Comparison of ENCODE assay signal across 19 cellular contexts in the genomic region with DNA sequence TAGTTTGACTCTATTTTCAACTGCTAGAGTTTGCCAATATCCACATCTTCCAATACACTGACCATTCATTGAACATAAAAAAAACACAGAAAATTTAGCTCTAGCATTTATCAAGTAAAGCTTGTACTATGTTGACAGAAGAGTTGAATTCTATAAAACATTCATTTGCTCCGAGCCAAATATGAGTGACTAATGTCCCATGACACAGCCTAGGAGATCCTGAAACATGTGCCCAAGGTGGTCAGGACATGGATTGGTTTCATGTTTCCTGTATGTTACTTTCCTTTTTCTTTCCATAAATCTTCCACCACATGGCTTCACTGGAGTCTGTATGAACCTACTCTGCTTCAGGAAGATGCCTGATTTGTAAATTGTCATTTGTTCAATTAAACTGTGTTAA.
A peak's percentile ranks its signal among the peaks of the same experiment; 100 is the strongest.
DNase-seq lines count a peak whose midpoint lies in the region; ATAC-seq and TF ChIP-seq lines count a peak whose summit lies in the region.
"Had no signal": no experiment of that assay in that cellular context is flagged by ENCODE, and none has a peak within 500 bp of the region (broad histone marks: within the 10 kb centered on the region; RNA-seq: fewer than 3 reads in every experiment).

No MANE protein-coding gene starts in this region.

- H3K23ac ChIP-seq in H9 (ENCODE audit: insufficient read length, low read depth, low read length), result no peak overlapping the region

- H2BK20ac ChIP-seq in H9 (ENCODE audit: low read depth, low read length, poor library complexity, severe bottlenecking), result no peak overlapping the region

- H3K79me2 ChIP-seq in H9 (ENCODE audit: insufficient read depth, low read length) (no peaks in the 10 kb centered on the region), mammary epithelial cell (ENCODE audit: insufficient read depth, low read length) (no peaks in the 10 kb centered on the region)

- no CpG with 5 or more reads among the region's 1 CpG for WGBS in H9 (ENCODE audit: extremely low coverage, insufficient read length, low lambda C conversion rate)
- 87% methylated on average over 1 of the region's 1 CpG for WGBS in HUES64
- 78% methylated on average over 1 of the region's 1 CpG for WGBS in mammary epithelial cell (ENCODE audit: low coverage, missing lambda C conversion rate)
- 70 to 72% methylated on average over 1 of the region's 1 CpG for WGBS in heart right ventricle, 2 donors

- H2BK15ac ChIP-seq in H9 (ENCODE audit: low read depth, low read length), result no peak overlapping the region

- H2BK120ac ChIP-seq in H9 (ENCODE audit: low read depth, low read length, poor library complexity, severe bottlenecking), result no peak overlapping the region

- no peaks in the 10 kb centered on the region for H3K27me3 ChIP-seq in H9 (ENCODE audit: insufficient read depth, low read length)
- no peaks in the 10 kb centered on the region for H3K27me3 ChIP-seq in HUES64 (ENCODE audit: insufficient read depth, low read length)
- no peaks in the 10 kb centered on the region for H3K27me3 ChIP-seq in mammary epithelial cell (ENCODE audit: insufficient read depth, low read length)
- no peaks in the 10 kb centered on the region for H3K27me3 ChIP-seq in heart right ventricle

- intact Hi-C loops in mammary epithelial cell (cut with micrococcal nuclease), result no loop called here
- intact Hi-C loops in heart right ventricle (cut with DNase I), result no loop called here

- H3T11ph ChIP-seq in H9 (ENCODE audit: low read length), result no peak overlapping the region

- H3K36me3 Mint-ChIP-seq in H9 (ENCODE audit: insufficient read depth in 1 of 3, low read depth in 3 of 3), result peaks cover 0 to 4% (median 3%) of the 10 kb centered on the region in 3 experiments; a peak in 4 of 7 replicates
- H3K36me3 Mint-ChIP-seq: CD4-positive, alpha-beta memory T cell had no signal

- no peaks in the 10 kb centered on the region for H3K9me3 ChIP-seq in H9 (ENCODE audit: control insufficient read depth, low read depth, low read length)
- H3K9me3 ChIP-seq in HUES64 (ENCODE audit: insufficient read depth, low read depth, low read length), result no peaks in the 10 kb centered on the region
- no peaks in the 10 kb centered on the region for H3K9me3 ChIP-seq in mammary epithelial cell (replicated peaks; ENCODE audit: insufficient read depth, low read length)
- H3K9me3 ChIP-seq in heart right ventricle, result peaks cover 0 to 10% (median 0%) of the 10 kb centered on the region in 11 donors

- H2AK5ac ChIP-seq in H9 (ENCODE audit: insufficient read length, low read length), result no peak overlapping the region

- H3K4me2 ChIP-seq in H9 (ENCODE audit: insufficient read depth, insufficient read length, low read length) (no peak overlapping the region), mammary epithelial cell (ENCODE audit: insufficient read depth, low read depth, low read length) (no peak overlapping the region)
- H3K4me2 ChIP-seq: A549 had no signal

- no peak overlapping the region for H4K5ac ChIP-seq in H9 (ENCODE audit: insufficient read length, low read depth, low read length)

- H4K20me1 ChIP-seq in H9 (ENCODE audit: control insufficient read depth, insufficient read depth, insufficient read length) (no peaks in the 10 kb centered on the region), mammary epithelial cell (ENCODE audit: insufficient read depth, low read length) (no peaks in the 10 kb centered on the region)

- H3K27ac ChIP-seq in H9 (ENCODE audit: insufficient read length, low read depth, low read length) (no peak overlapping the region), HUES64 (ENCODE audit: low read depth, low read length) (peak overlapping the region; percentile 20; the same call in 1 of the 2 replicates), mammary epithelial cell (ENCODE audit: insufficient read depth, low read depth, low read length) (no peak overlapping the region), heart right ventricle (no peak overlapping the region)
- H3K27ac ChIP-seq: A549, C4-2B had no signal

- no peak overlapping the region for H4K91ac ChIP-seq in H9 (ENCODE audit: insufficient read length, low read depth, low read length)

- no peak for ATAC-seq in heart right ventricle
- ATAC-seq in HG03045 (IDR thresholded peaks at IDR 0.05; ENCODE audit: unreplicated experiment), result no peak
- ATAC-seq: A549 had no signal

- H3K4ac ChIP-seq in H9 (ENCODE audit: low read depth, low read length), result no peak overlapping the region

- dilution Hi-C loops in mammary epithelial cell (cut with HindIII; ENCODE audit: low sequenced_read_pairs), result no loop called here

- H3K14ac ChIP-seq in H9 (ENCODE audit: insufficient read depth, low read length), result no peak overlapping the region

- no peak overlapping the region for H3K56ac ChIP-seq in H9 (ENCODE audit: insufficient read length, low read depth, low read length)

- H3K9me3 Mint-ChIP-seq in H9, result peaks cover 4 to 8% of the 10 kb centered on the region in 2 experiments

- H3K4me3 ChIP-seq in HUES64 (ENCODE audit: low read length) (no peak overlapping the region), mammary epithelial cell (replicated peaks in 1 of 3; ENCODE audit: insufficient read depth in 1 of 3, low read depth in 2 of 3, low read length in 3 of 3) (no peak overlapping the region), fibroblast of mammary gland (ENCODE audit: control insufficient read depth, low read depth, low read length) (no peak overlapping the region), heart right ventricle (no peak overlapping the region)
- H3K4me3 ChIP-seq: A549 had no signal

- DNase-seq in H9 (no peak), mammary epithelial cell (peak; percentile 2), fibroblast of mammary gland (ENCODE audit: low read depth) (peak; percentile 11), heart right ventricle (no peak), GM19240 (ENCODE audit: insufficient read length, low spot score) (no peak)
- DNase-seq in stimulated activated naive CD4-positive, alpha-beta T cell (lab: John Stamatoyannopoulos, UW), result no peak
- DNase-seq: AML-193; CD4-positive, alpha-beta memory T cell; DMS153; DMS79; GF-D8; H7; IMR-90; Kasumi-1; KG1 had no signal

- no peak overlapping the region for H4K8ac ChIP-seq in H9 (replicated peaks; ENCODE audit: insufficient read length, low read depth, low read length)

- H3K36me3 ChIP-seq in HUES64 (ENCODE audit: insufficient read depth, low read length) (no peaks in the 10 kb centered on the region), mammary epithelial cell (ENCODE audit: insufficient read depth, low read length) (no peaks in the 10 kb centered on the region), heart right ventricle (no peaks in the 10 kb centered on the region)

- no peak overlapping the region for H3K9ac ChIP-seq in H9 (ENCODE audit: extremely low read depth, insufficient read length, low read length)
- no peak overlapping the region for H3K9ac ChIP-seq in HUES64 (ENCODE audit: low read depth, low read length)
- H3K9ac ChIP-seq in mammary epithelial cell (ENCODE audit: insufficient read depth, low read length), result no peak overlapping the region

- no peak overlapping the region for H3K18ac ChIP-seq in H9 (ENCODE audit: insufficient read length, low read depth, low read length)

- TF ChIP-seq CTCF in H9 (conservative IDR thresholded peaks at IDR 0.05) (no peak), mammary epithelial cell (conservative IDR thresholded peaks at IDR 0.05 in 1 of 2, IDR thresholded peaks at IDR 0.05 in 1 of 2; ENCODE audit: extremely low read depth in 1 of 2, insufficient read depth in 1 of 2, low read depth in 1 of 2, low read length in 2 of 2) (no peak), fibroblast of mammary gland (conservative IDR thresholded peaks at IDR 0.05; ENCODE audit: control insufficient read depth, insufficient read depth, low read depth, low read length) (no peak), heart right ventricle (IDR thresholded peaks at IDR 0.05) (no peak)

- CTCF ChIA-PET in mammary epithelial cell (lab: Charles Lee; ENCODE audit: low non-redundant PET), result no interaction called here

- H3K4me1 ChIP-seq in H9 (ENCODE audit: insufficient read depth, low read length) (peaks cover 4% of the 10 kb centered on the region; the same call in 1 of the 2 replicates), HUES64 (ENCODE audit: insufficient read depth, low read length) (peaks cover 38% of the 10 kb centered on the region), mammary epithelial cell (ENCODE audit: insufficient read depth, low read length) (no peaks in the 10 kb centered on the region), heart right ventricle (peaks cover 0 to 12% (median under 1%) of the 10 kb centered on the region in 9 donors)
- H3K4me1 ChIP-seq: A549 had no signal

- H3K4me3 Mint-ChIP-seq in H9, result no peak overlapping the region
- H3K4me3 Mint-ChIP-seq: CD4-positive, alpha-beta memory T cell had no signal

- BruUV-seq in mammary epithelial cell (replicated peaks; lab: Mats Ljungman, UMichigan), result no TSS peak

- H3K4me1 Mint-ChIP-seq in H9, result peaks cover 43 to 59% of the 10 kb centered on the region in 2 experiments
- H3K4me1 Mint-ChIP-seq: CD4-positive, alpha-beta memory T cell had no signal

- peak overlapping the region in 2 of 3 experiments; percentile 7 to 45; a peak in 2 of 7 replicates for H3K27ac Mint-ChIP-seq in H9
- H3K27ac Mint-ChIP-seq: CD4-positive, alpha-beta memory T cell had no signal

- H2BK5ac ChIP-seq in H9 (ENCODE audit: insufficient read length, low read length), result no peak overlapping the region

- no peaks in the 10 kb centered on the region for H3K23me2 ChIP-seq in H9 (ENCODE audit: insufficient read length, low read depth, low read length, poor library complexity, severe bottlenecking)

- in situ Hi-C loops in mammary epithelial cell (cut with MboI; ENCODE audit: low sequenced_read_pairs in 2 of 2), result no loop called here

- no peaks in the 10 kb centered on the region for H3K79me1 ChIP-seq in H9 (ENCODE audit: insufficient read depth, low read depth, low read length, poor library complexity, severe bottlenecking)

- no peak overlapping the region for H2BK12ac ChIP-seq in H9 (ENCODE audit: insufficient read length, low read depth, low read length)

- H2AFZ ChIP-seq in H9 (ENCODE audit: low read length) (peak overlapping the region; percentile 62), mammary epithelial cell (ENCODE audit: low read depth, low read length) (no peak overlapping the region)

- no peaks in the 10 kb centered on the region; the same call in 1 of the 2 replicates for H3K27me3 Mint-ChIP-seq in H9 (ENCODE audit: low read depth)
- H3K27me3 Mint-ChIP-seq: CD4-positive, alpha-beta memory T cell had no signal

Comparison
In these comparisons a context has a peak if more than half of its experiments do, and no peak if none do; other contexts are left out.
1. DNase-seq: peak in mammary epithelial cell (single experiment) and fibroblast of mammary gland (single experiment); none in H9 (single experiment), heart right ventricle (0 of 2), GM19240 (single experiment) and stimulated activated naive CD4-positive, alpha-beta T cell (0 of 6).